20 cellular contexts compared by ENCODE assay signal in the genomic region with DNA sequence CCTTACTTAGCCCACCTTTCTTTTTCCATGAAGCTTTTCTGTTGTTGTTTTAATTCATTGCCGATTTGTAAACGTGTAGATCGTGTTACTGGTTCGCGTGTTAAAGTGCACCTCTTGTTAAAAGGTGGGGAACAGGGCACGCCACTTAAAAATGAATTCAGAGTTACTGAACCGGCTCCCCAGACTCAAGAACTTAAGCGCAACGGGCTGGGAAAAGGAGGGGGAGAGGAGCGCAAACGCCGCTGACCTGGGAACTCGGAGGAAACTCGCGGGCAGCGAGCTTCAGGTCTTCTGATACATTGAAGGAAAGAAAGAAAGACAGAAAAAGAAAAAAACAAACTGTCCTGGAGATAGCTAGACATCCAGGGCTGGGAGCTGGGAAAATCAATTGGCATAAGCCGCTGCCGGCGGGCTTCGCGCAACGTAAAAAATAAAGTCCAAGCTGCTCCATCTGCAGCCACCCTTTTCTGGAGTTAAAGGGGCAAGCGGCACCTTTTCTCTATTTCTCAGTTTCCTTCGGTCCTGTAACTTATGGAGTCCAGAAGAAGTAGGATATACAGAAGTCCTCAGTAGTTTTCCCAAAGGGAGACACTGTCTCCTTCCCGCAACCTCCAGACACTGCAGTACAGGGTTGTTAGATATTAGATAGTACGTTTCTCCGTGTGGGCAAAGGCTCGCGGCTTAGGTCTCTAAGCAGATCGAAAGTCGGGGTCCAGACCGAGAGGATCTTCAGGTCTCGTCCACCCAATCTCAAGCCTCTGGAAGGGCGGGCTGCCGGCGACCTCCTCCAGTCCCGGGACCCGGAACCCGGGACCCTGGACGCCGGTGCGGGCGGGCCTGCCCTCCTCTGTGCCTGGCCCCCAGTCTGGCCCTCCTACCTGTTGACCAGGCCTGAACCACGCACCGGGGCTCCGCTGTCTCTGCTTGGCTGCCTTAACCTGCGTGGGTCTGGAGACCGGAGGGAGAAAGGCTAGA. TPM values are rescaled to one million over a fixed set of nuclear protein-coding genes. Genes with fewer than 3 reads are reported as not detected.
A peak's percentile ranks its signal among the peaks of the same experiment; 100 is the strongest.
DNase-seq lines count a peak whose midpoint lies in the region; ATAC-seq and TF ChIP-seq lines count a peak whose summit lies in the region.
"Had no signal": no experiment of that assay in that cellular context is flagged by ENCODE, and none has a peak within 500 bp of the region (broad histone marks: within the 10 kb centered on the region; RNA-seq: fewer than 3 reads in every experiment).

No MANE protein-coding gene starts in this region.

- peak overlapping the region in 1 of 3 donors; percentile 2 for H3K4me3 ChIP-seq in breast epithelium
- H3K4me3 ChIP-seq: mucosa of descending colon, psoas muscle had no signal

- ATAC-seq in activated naive CD4-positive, alpha-beta T cell treated with anti-CD3 and anti-CD28 coated beads, Interleukin-2, amount 50 U/mL, for 72 hours: no peak
- ATAC-seq in GM19328 (IDR thresholded peaks at IDR 0.05; ENCODE audit: unreplicated experiment): no peak
- no peak for ATAC-seq in HG03457 (IDR thresholded peaks at IDR 0.05; ENCODE audit: unreplicated experiment)
- ATAC-seq in HG02571 (IDR thresholded peaks at IDR 0.05; ENCODE audit: unreplicated experiment): no peak
- ATAC-seq: psoas muscle had no signal

- H3K27ac Mint-ChIP-seq in activated naive CD4-positive, alpha-beta T cell treated with anti-CD3 and anti-CD28 coated beads, Interleukin-2, amount 50 U/mL, for 24 hours: no peak overlapping the region
- H3K27ac Mint-ChIP-seq in activated naive CD4-positive, alpha-beta T cell treated with anti-CD3 and anti-CD28 coated beads, Interleukin-2, amount 50 U/mL, for 72 hours: peak overlapping the region in 1 of 2 donors; percentile 82
- no peak overlapping the region for H3K27ac Mint-ChIP-seq in immature natural killer cell

- no peaks in the 10 kb centered on the region for H3K9me3 Mint-ChIP-seq in activated naive CD4-positive, alpha-beta T cell treated with anti-CD3 and anti-CD28 coated beads, Interleukin-2, amount 50 U/mL, for 24 hours
- H3K9me3 Mint-ChIP-seq in activated naive CD4-positive, alpha-beta T cell treated with anti-CD3 and anti-CD28 coated beads, Interleukin-2, amount 50 U/mL, for 72 hours: peaks cover 3% of the 10 kb centered on the region in 2 donors
- peaks cover 0 to 30% (median 1%) of the 10 kb centered on the region in 6 donors for H3K9me3 Mint-ChIP-seq in immature natural killer cell

- H3K27me3 ChIP-seq in breast epithelium: peaks cover 8 to 100% of the 10 kb centered on the region in 2 donors

- H3K27ac ChIP-seq in breast epithelium: no peak overlapping the region
- H3K27ac ChIP-seq: psoas muscle had no signal

- no peak for TF ChIP-seq POLR2A in breast epithelium (IDR thresholded peaks at IDR 0.05)

- H3K36me3 ChIP-seq in breast epithelium: no peaks in the 10 kb centered on the region

- DNase-seq in activated naive CD4-positive, alpha-beta T cell treated with anti-CD3 and anti-CD28 coated beads, Interleukin-2, amount 50 U/mL, for 72 hours (ENCODE audit: low spot score in 2 of 2): no peak
- peak; percentile 58 for DNase-seq in NCI-H2227 treated with DMSO at 0.1 percent for 48 hours (lab: John Stamatoyannopoulos, UW)
- DNase-seq in immature natural killer cell: no peak
- no peak for DNase-seq in breast epithelium (ENCODE audit: low spot score in 2 of 2)
- DNase-seq: activated CD8-positive, alpha-beta memory T cell treated with anti-CD3 and anti-CD28 coated beads for 24 hours; activated naive CD4-positive, alpha-beta T cell treated with Interleukin-2 at 50 U/mL for 16 hours; AML-193; DMS 273 treated with DMSO at 0.1 percent for 48 hours; Kasumi-1; kidney glomerular epithelial cell; NCI-H187 treated with DMSO at 0.1 percent for 48 hours; psoas muscle; SHP77 treated with DMSO at 0.1 percent for 48 hours; stimulated activated CD4-positive, alpha-beta T cell treated with anti-CD3 and anti-CD28 coated beads, Interleukin-15, amount 100 ng/mL, for 24 hours had no signal

- H3K4me3 Mint-ChIP-seq in activated naive CD4-positive, alpha-beta T cell treated with anti-CD3 and anti-CD28 coated beads, Interleukin-2, amount 50 U/mL, for 24 hours: peak overlapping the region; percentile 23
- H3K4me3 Mint-ChIP-seq in immature natural killer cell: peak overlapping the region in 4 of 5 donors; percentile 14 to 74 (median 44)

- peaks cover 18% of the 10 kb centered on the region for H3K4me1 Mint-ChIP-seq in activated naive CD4-positive, alpha-beta T cell treated with anti-CD3 and anti-CD28 coated beads, Interleukin-2, amount 50 U/mL, for 24 hours
- peaks cover 24 to 30% of the 10 kb centered on the region in 2 donors for H3K4me1 Mint-ChIP-seq in immature natural killer cell

- H3K27me3 Mint-ChIP-seq in activated naive CD4-positive, alpha-beta T cell treated with anti-CD3 and anti-CD28 coated beads, Interleukin-2, amount 50 U/mL, for 24 hours: peaks cover 67% of the 10 kb centered on the region
- peaks cover 23 to 71% (median 57%) of the 10 kb centered on the region in 3 donors for H3K27me3 Mint-ChIP-seq in immature natural killer cell (ENCODE audit: low read depth in 3 of 3)

- no peaks in the 10 kb centered on the region for H3K36me3 Mint-ChIP-seq in activated naive CD4-positive, alpha-beta T cell treated with anti-CD3 and anti-CD28 coated beads, Interleukin-2, amount 50 U/mL, for 24 hours
- H3K36me3 Mint-ChIP-seq in activated naive CD4-positive, alpha-beta T cell treated with anti-CD3 and anti-CD28 coated beads, Interleukin-2, amount 50 U/mL, for 72 hours: peaks cover 0 to 28% of the 10 kb centered on the region in 2 donors
- no peaks in the 10 kb centered on the region for H3K36me3 Mint-ChIP-seq in immature natural killer cell

- H3K4me1 ChIP-seq in breast epithelium: no peaks in the 10 kb centered on the region

- H3K9me3 ChIP-seq in breast epithelium: no peaks in the 10 kb centered on the region
- H3K9me3 ChIP-seq: mucosa of descending colon, psoas muscle had no signal

- intact Hi-C loops in breast epithelium (cut with DNase I; ENCODE audit: low total_unique reads): no loop called here

- TF ChIP-seq CTCF in breast epithelium (IDR thresholded peaks at IDR 0.05): no peak

RNA-seq across cellular contexts. Expression of a gene that starts 1.8 kb away (rescaled TPM):
- not detected for total RNA-seq in activated naive CD4-positive, alpha-beta T cell treated with anti-CD3 and anti-CD28 coated beads, Interleukin-2, amount 50 U/mL, for 72 hours
- polyA plus RNA-seq in immature natural killer cell: not detected
- under 1 TPM in 1 of 3 donors, not detected in 2; under 0.01 TPM for total RNA-seq in breast epithelium
- total RNA-seq: cardiac septum, psoas muscle had no signal
- polyA plus RNA-seq: psoas muscle had no signal

RNA-seq across cellular contexts. Expression of a gene that starts 21.1 kb away (rescaled TPM):
- not detected for total RNA-seq in activated naive CD4-positive, alpha-beta T cell treated with anti-CD3 and anti-CD28 coated beads, Interleukin-2, amount 50 U/mL, for 72 hours
- polyA plus RNA-seq in immature natural killer cell: not detected
- not detected for total RNA-seq in breast epithelium
- total RNA-seq: psoas muscle had no signal
- polyA plus RNA-seq: psoas muscle had no signal
